ENCODE assay signal across 8 cellular contexts in the genomic region with DNA sequence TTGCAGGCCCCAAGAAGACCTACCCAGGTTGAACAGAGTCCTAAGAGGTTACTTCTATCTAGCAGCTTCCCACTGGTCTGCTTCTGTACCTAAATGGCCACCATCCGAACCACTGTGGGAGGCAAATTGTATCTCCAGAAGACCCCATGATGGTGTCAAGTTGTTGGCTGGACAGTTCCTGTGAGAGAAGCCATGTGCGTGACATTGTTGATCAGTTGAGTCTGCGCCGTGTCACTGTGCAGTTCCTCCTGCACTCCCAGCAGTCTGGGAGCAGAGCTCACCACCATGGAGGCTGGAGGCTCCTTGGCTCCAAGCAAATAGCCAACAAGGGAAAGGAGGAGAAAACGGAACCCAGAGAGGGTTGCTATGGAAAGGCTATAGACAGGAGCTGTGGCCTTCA. TPM values are rescaled to one million over a fixed set of nuclear protein-coding genes. Genes with fewer than 3 reads are reported as not detected.
"Had no signal": no experiment of that assay in that cellular context is flagged by ENCODE, and none has a peak within 500 bp of the region (broad histone marks: within the 10 kb centered on the region; RNA-seq: fewer than 3 reads in every experiment).

No MANE protein-coding gene starts in this region.

- H3K4me3 ChIP-seq: GM23338 had no signal

- H3K27ac Mint-ChIP-seq: GM23338 had no signal

- DNase-seq: H9, HCEC 1CT had no signal

- H3K4me1 Mint-ChIP-seq: GM23338 had no signal

- H3K4me3 Mint-ChIP-seq: GM23338, H9, IgD-negative memory B cell had no signal

- ATAC-seq: GM23338 had no signal

- FAIRE-seq: H1, H54, HTR-8/SVneo had no signal

- H2AFZ ChIP-seq: GM23338 had no signal

- H3K4me2 ChIP-seq: GM23338 had no signal

RNA-seq across cellular contexts. Expression of a gene that starts 7.5 kb away (rescaled TPM):
- polyA plus RNA-seq: IgD-negative memory B cell had no signal

RNA-seq across cellular contexts. Expression of a gene that starts 15.8 kb away (rescaled TPM):
- total RNA-seq: GM23338, H1, H9, HT-29 had no signal
- polyA plus RNA-seq: GM23338, H1, IgD-negative memory B cell had no signal
